Comparison of ENCODE assay signal across 1 cellular context in the genomic region with DNA sequence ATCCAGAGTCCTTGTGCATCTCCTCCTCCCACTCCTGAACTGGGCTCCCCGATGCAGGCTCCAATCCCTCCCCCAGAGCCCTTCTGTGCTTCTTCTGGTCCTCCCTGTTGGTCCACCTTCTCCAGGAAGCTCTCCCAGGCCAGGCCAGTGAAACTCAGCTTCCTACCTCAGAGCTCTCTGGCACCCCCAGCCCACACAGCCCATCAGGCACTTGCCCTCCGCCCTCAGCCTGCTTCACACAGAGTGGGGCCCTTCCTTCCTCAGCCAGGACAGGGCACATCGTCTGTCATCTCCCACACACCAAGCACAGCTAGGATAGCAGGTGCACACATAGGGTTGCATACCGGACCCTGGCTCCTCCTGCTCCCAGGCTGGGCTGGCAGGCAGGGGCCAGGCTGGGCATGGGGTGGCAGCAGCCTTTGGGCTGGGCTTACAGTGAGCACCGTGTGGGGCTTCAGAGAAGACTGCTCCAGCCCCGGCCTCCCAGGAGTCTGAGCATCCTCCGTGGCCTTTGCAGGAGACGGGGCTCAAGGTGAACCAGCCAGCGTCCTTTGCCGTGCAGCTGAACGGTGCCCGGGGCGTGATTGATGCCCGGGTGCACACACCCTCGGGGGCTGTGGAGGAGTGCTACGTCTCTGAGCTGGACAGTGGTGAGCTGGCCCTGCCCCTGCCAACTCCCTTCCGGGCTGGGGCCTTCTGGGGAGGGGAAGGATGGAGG.
TF ChIP-seq lines count a peak whose summit lies in the region.

No MANE protein-coding gene starts in this region.

TF ChIP-seq in IMR-90, 13 proteins besides CTCF, POLR2A, EP300 and RAD21 (continued from another document):
- TF ChIP-seq, protein P1, sequence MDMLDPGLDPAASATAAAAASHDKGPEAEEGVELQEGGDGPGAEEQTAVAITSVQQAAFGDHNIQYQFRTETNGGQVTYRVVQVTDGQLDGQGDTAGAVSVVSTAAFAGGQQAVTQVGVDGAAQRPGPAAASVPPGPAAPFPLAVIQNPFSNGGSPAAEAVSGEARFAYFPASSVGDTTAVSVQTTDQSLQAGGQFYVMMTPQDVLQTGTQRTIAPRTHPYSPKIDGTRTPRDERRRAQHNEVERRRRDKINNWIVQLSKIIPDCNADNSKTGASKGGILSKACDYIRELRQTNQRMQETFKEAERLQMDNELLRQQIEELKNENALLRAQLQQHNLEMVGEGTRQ (IDR thresholded peaks at IDR 0.05; ENCODE audit: low read depth, low read length), result no peak
- no peak for TF ChIP-seq SMC3 (IDR thresholded peaks at IDR 0.05; ENCODE audit: low read depth, low read length)
- TF ChIP-seq FOS (IDR thresholded peaks at IDR 0.05; ENCODE audit: low read depth, low read length), result no peak
- TF ChIP-seq MAFK (IDR thresholded peaks at IDR 0.05; ENCODE audit: low read depth, low read length), result no peak
- no peak for TF ChIP-seq MAZ (IDR thresholded peaks at IDR 0.05; ENCODE audit: borderline replicate concordance, low read depth, low read length)
